In the genomic region with DNA sequence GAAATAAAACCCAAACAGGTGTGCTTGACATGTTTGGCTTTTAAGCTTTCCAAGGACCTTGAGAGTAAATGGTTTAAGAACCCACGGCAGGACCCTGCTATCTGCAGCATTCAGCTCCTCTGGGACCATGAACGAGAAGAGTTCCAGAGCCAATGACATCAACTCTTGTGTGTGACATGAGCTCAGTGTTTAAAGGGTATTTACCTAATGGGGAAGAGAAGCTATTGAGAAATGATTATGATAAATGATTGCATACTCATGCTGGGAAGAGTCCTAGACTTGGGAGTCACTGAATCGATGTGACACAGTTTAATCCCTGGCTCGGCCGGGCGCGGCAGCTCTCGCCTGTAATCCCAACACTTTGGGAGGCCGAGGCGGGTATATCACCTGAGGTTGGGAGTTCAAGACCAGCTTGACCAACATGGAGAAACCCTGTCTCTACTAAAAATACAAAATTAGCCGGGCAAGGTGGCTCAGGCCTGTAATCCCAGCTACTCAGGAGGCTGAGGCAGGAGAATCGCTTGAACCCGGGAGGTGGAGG, we compare ENCODE assay signal across 1 cellular context.
TF ChIP-seq lines count a peak whose summit lies in the region.

No MANE protein-coding gene starts in this region.

TF ChIP-seq in H1, 55 proteins besides CTCF, POLR2A, EP300 and RAD21 (continued from another document):
- TF ChIP-seq YY1 (IDR thresholded peaks at IDR 0.05; ENCODE audit: low read depth, low read length) (no peak), EGR1 (IDR thresholded peaks at IDR 0.05; ENCODE audit: borderline replicate concordance, low read depth, low read length) (no peak)
